Comparison of ENCODE assay signal across 10 cellular contexts in genomic region chr12:121239704-121240420, GRCh38. TPM values are rescaled to one million over a fixed set of nuclear protein-coding genes. Genes with fewer than 3 reads are reported as not detected.
DNase-seq lines count a peak whose midpoint lies in the region; ATAC-seq and TF ChIP-seq lines count a peak whose summit lies in the region.
"Had no signal": no experiment of that assay in that cellular context is flagged by ENCODE, and none has a peak within 500 bp of the region (broad histone marks: within the 10 kb centered on the region; RNA-seq: fewer than 3 reads in every experiment).

No MANE protein-coding gene starts in this region.

- H3K36me3 ChIP-seq in SJCRH30: no peaks in the 10 kb centered on the region
- peaks cover 5% of the 10 kb centered on the region for H3K36me3 ChIP-seq in effector memory CD4-positive, alpha-beta T cell (ENCODE audit: control insufficient read depth, insufficient read depth, low read length)
- H3K36me3 ChIP-seq in spleen: peaks cover 0 to 98% (median 43%) of the 10 kb centered on the region in 6 donors
- no peaks in the 10 kb centered on the region for H3K36me3 ChIP-seq in aorta (ENCODE audit: control insufficient read depth in 1 of 2, insufficient read depth in 2 of 2, low read length in 1 of 2)

- no peak overlapping the region for H3K27ac Mint-ChIP-seq in glutamatergic neuron (ENCODE audit: unreplicated experiment)

- peaks cover 2% of the 10 kb centered on the region for H3K27me3 Mint-ChIP-seq in glutamatergic neuron (ENCODE audit: unreplicated experiment)

- H3K4me1 Mint-ChIP-seq in glutamatergic neuron (ENCODE audit: low read depth, unreplicated experiment): peaks cover 4% of the 10 kb centered on the region

- no peaks in the 10 kb centered on the region for H3K27me3 ChIP-seq in SJCRH30
- no peaks in the 10 kb centered on the region for H3K27me3 ChIP-seq in effector memory CD4-positive, alpha-beta T cell (replicated peaks; ENCODE audit: control insufficient read depth, insufficient read depth, low read length, poor library complexity, severe bottlenecking)
- H3K27me3 ChIP-seq in spleen (replicated peaks in 1 of 7): no peaks in the 10 kb centered on the region
- H3K27me3 ChIP-seq in aorta (ENCODE audit: control insufficient read depth in 1 of 2, insufficient read depth in 2 of 2, low read length in 1 of 2): no peaks in the 10 kb centered on the region

- 56 to 77% (median 67%) methylated on average over 12 of the region's 12 CpGs for WGBS in spleen, 5 donors
- WGBS in aorta, 2 donors: 50 to 52% methylated on average over 12 of the region's 12 CpGs

- DNase-seq in SIG-M5 treated with dmso at 0.1 percent for 504 hours (lab: John Stamatoyannopoulos, UW; ENCODE audit: unreplicated experiment) (peak; percentile 80), SIG-M5 (lab: John Stamatoyannopoulos, UW) (no peak), SJCRH30 (peak in 1 of 2 experiments; percentile 54), spleen (no peak), glutamatergic neuron (no peak), aorta (no peak)
- no peak for DNase-seq in effector memory CD4-positive, alpha-beta T cell
- DNase-seq in stimulated activated CD8-positive, alpha-beta memory T cell treated with anti-CD3 and anti-CD28 coated beads, Interleukin-4, amount 100 ng/mL, for 48 hours: no peak
- DNase-seq: islet precursor cell had no signal

- intact Hi-C loops in spleen (cut with DNase I; ENCODE audit: low total_unique reads) (no loop called here), aorta (cut with DNase I) (no loop called here)

- TF ChIP-seq POLR2A in spleen (IDR thresholded peaks at IDR 0.05): no peak

- no peak for ATAC-seq in aorta (ENCODE audit: low FRiP score)

- peaks cover 4% of the 10 kb centered on the region for H3K36me3 Mint-ChIP-seq in glutamatergic neuron (ENCODE audit: unreplicated experiment)

- H3K9me3 ChIP-seq in SJCRH30 (replicated peaks): no peaks in the 10 kb centered on the region
- H3K9me3 ChIP-seq in effector memory CD4-positive, alpha-beta T cell (ENCODE audit: control insufficient read depth, low read length): no peaks in the 10 kb centered on the region
- H3K9me3 ChIP-seq in spleen: no peaks in the 10 kb centered on the region
- no peaks in the 10 kb centered on the region for H3K9me3 ChIP-seq in aorta (ENCODE audit: control insufficient read depth, low read length)
- H3K9me3 ChIP-seq: psoas muscle had no signal

- TF ChIP-seq CTCF in spleen (IDR thresholded peaks at IDR 0.05 in 8 of 11, conservative IDR thresholded peaks at IDR 0.05 in 3 of 11): no peak
- no peak for TF ChIP-seq CTCF in glutamatergic neuron (IDR thresholded peaks at IDR 0.05; ENCODE audit: partially characterized antibody, unreplicated experiment)

- no peak overlapping the region for H3K4me3 Mint-ChIP-seq in glutamatergic neuron (ENCODE audit: unreplicated experiment)

- H3K4me3 ChIP-seq in SJCRH30: peak overlapping the region; percentile 42
- no peak overlapping the region for H3K4me3 ChIP-seq in effector memory CD4-positive, alpha-beta T cell (ENCODE audit: insufficient read depth, low read depth, low read length, poor library complexity, severe bottlenecking)
- H3K4me3 ChIP-seq in spleen: peak overlapping the region in 3 of 8 donors; percentile 21 to 58 (median 28)
- no peak overlapping the region for H3K4me3 ChIP-seq in aorta (ENCODE audit: low read length in 2 of 2)

- peak overlapping the region; percentile 47 for H3K27ac ChIP-seq in SJCRH30
- H3K27ac ChIP-seq in effector memory CD4-positive, alpha-beta T cell (ENCODE audit: insufficient read depth, low read length, poor library complexity, severe bottlenecking): peak overlapping the region; percentile 81
- peak overlapping the region; percentile 70 to 83 (median 80) for H3K27ac ChIP-seq in spleen
- H3K27ac ChIP-seq in aorta (ENCODE audit: low read depth in 1 of 2, low read length in 2 of 2): no peak overlapping the region
- H3K27ac ChIP-seq: psoas muscle had no signal

- peaks cover 42% of the 10 kb centered on the region for H3K4me1 ChIP-seq in SJCRH30
- peaks cover 33% of the 10 kb centered on the region for H3K4me1 ChIP-seq in effector memory CD4-positive, alpha-beta T cell (ENCODE audit: control insufficient read depth, insufficient read depth, low read length, poor library complexity, severe bottlenecking)
- H3K4me1 ChIP-seq in spleen: peaks cover 16 to 48% (median 38%) of the 10 kb centered on the region in 6 donors
- no peaks in the 10 kb centered on the region for H3K4me1 ChIP-seq in aorta (ENCODE audit: control insufficient read depth in 1 of 2, insufficient read depth in 2 of 2, low read length in 2 of 2)
- H3K4me1 ChIP-seq: psoas muscle had no signal

- peaks cover 2% of the 10 kb centered on the region for H3K9me3 Mint-ChIP-seq in glutamatergic neuron (ENCODE audit: unreplicated experiment)

RNA-seq across cellular contexts. Expression of gene P2RX4, which starts 29.9 kb away (rescaled TPM):
- 5.7 and 6.1 TPM in 2 replicates for total RNA-seq in SJCRH30 (2014; rRNA removed; shearing (Covaris generic))
- total RNA-seq in spleen (10 to 100 TPM; 27.8 to 97.9 (median 35.8) TPM), glutamatergic neuron (ENCODE audit: unreplicated experiment) (3.7 TPM), aorta (10 to 100 TPM; 22.3 to 32.0 TPM)
- polyA plus RNA-seq in spleen (10 to 100 TPM; 12.0 to 21.5 (median 17.8) TPM), aorta (10 to 100 TPM; 23.3 to 24.6 TPM)

RNA-seq across cellular contexts. Expression of gene CAMKK2, which starts 56.6 kb away (rescaled TPM):
- 7.8 and 9.7 TPM in 2 replicates for total RNA-seq in SJCRH30 (2014; rRNA removed; shearing (Covaris generic))
- total RNA-seq in spleen (10 to 100 TPM; 52.3 to 90.1 (median 81.2) TPM), glutamatergic neuron (ENCODE audit: unreplicated experiment) (50.2 TPM), aorta (10 to 100 TPM; 34.4 to 47.6 TPM)
- polyA plus RNA-seq in spleen (10 to 100 TPM; 13.6 to 34.3 (median 14.2) TPM), aorta (10 to 100 TPM; 20.7 to 28.1 TPM)

Comparison
In these comparisons a context has a peak if more than half of its experiments do, and no peak if none do; other contexts are left out.
1. H3K27ac ChIP-seq: peak in SJCRH30 (single experiment), effector memory CD4-positive, alpha-beta T cell (single experiment) and spleen (8 of 8); none in aorta (0 of 2).